12 cellular contexts compared by ENCODE assay signal in the genomic region with DNA sequence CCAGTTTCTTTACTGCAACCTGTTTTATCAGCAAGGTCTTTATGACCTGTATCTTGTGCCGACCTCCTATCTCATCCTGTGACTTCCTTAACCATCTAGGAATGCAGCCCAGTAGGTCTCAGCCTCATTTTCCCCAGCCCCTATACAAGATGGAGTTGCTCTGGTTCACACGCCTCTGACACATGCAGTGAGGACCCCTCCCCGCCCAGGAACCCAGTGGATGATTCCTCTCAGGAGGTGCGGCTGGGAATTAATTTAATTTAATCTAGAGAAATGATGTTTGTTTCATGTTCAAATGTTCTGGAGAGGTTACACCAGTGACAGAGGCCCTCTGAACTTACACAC. TPM values are rescaled to one million over a fixed set of nuclear protein-coding genes. Genes with fewer than 3 reads are reported as not detected.
DNase-seq lines count a peak whose midpoint lies in the region; ATAC-seq lines count a peak whose summit lies in the region.
"Had no signal": no experiment of that assay in that cellular context is flagged by ENCODE, and none has a peak within 500 bp of the region (broad histone marks: within the 10 kb centered on the region; RNA-seq: fewer than 3 reads in every experiment).

No MANE protein-coding gene starts in this region.

- no peaks in the 10 kb centered on the region for H3K36me3 ChIP-seq in muscle layer of duodenum (ENCODE audit: control insufficient read depth in 1 of 2, insufficient read depth in 2 of 2, low read length in 2 of 2)
- H3K36me3 ChIP-seq: MG63 had no signal

- in situ Hi-C loops in G401 (cut with HindIII; ENCODE audit: low sequenced_read_pairs): no loop called here

- no peak for ATAC-seq in stimulated activated naive CD8-positive, alpha-beta T cell treated with anti-CD3 and anti-CD28 coated beads, Interleukin-15, Interleukin-2, amounts not matched to agents 100 U/mL and 50 U/mL, for 24 hours
- no peak for ATAC-seq in activated T-helper 17 cell treated with anti-CD3 and anti-CD28 coated beads, Interleukin-2, amount 50 U/mL, for 72 hours (replicated peaks)
- no peak for ATAC-seq in HG03045 (IDR thresholded peaks at IDR 0.05; ENCODE audit: unreplicated experiment)

- no peaks in the 10 kb centered on the region for H3K9me3 ChIP-seq in muscle layer of duodenum (ENCODE audit: control insufficient read depth in 1 of 2, low read length in 2 of 2)
- H3K9me3 ChIP-seq: MG63 had no signal

- H3K4me3 Mint-ChIP-seq in stimulated activated naive CD8-positive, alpha-beta T cell treated with anti-CD3 and anti-CD28 coated beads, Interleukin-15, Interleukin-2, amounts not matched to agents 100 ng/mL and 50 ng/mL, for 24 hours: peak overlapping the region; percentile 87
- H3K4me3 Mint-ChIP-seq in activated T-helper 17 cell treated with anti-CD3 and anti-CD28 coated beads, Interleukin-2, amount 50 U/mL, for 72 hours: peak overlapping the region; percentile 88
- H3K4me3 Mint-ChIP-seq: nephron progenitor cell had no signal

- no peaks in the 10 kb centered on the region for H3K27me3 Mint-ChIP-seq in stimulated activated naive CD8-positive, alpha-beta T cell treated with anti-CD3 and anti-CD28 coated beads, Interleukin-15, Interleukin-2, amounts not matched to agents 100 ng/mL and 50 ng/mL, for 24 hours
- no peaks in the 10 kb centered on the region for H3K27me3 Mint-ChIP-seq in activated T-helper 17 cell treated with anti-CD3 and anti-CD28 coated beads, Interleukin-2, amount 50 U/mL, for 72 hours

- DNase-seq in stimulated activated naive CD8-positive, alpha-beta T cell treated with anti-CD3 and anti-CD28 coated beads, Interleukin-15, Interleukin-2, amounts not matched to agents 100 U/mL and 50 U/mL, for 24 hours: no peak
- DNase-seq in cerebellar cortex (ENCODE audit: low spot score): no peak
- no peak for DNase-seq in NCI-H748 treated with DMSO at 0.1 percent for 48 hours (lab: John Stamatoyannopoulos, UW)
- no peak for DNase-seq in G401 (ENCODE audit: low spot score)
- DNase-seq: MG63, NCI-H524 treated with DMSO at 0.1 percent for 48 hours, nephron progenitor cell had no signal

- H3K9me3 Mint-ChIP-seq in stimulated activated naive CD8-positive, alpha-beta T cell treated with anti-CD3 and anti-CD28 coated beads, Interleukin-15, Interleukin-2, amounts not matched to agents 100 ng/mL and 50 ng/mL, for 24 hours: no peaks in the 10 kb centered on the region
- H3K9me3 Mint-ChIP-seq in activated T-helper 17 cell treated with anti-CD3 and anti-CD28 coated beads, Interleukin-2, amount 50 U/mL, for 72 hours: no peaks in the 10 kb centered on the region
- H3K9me3 Mint-ChIP-seq: nephron progenitor cell had no signal

- H3K27ac Mint-ChIP-seq in stimulated activated naive CD8-positive, alpha-beta T cell treated with anti-CD3 and anti-CD28 coated beads, Interleukin-15, Interleukin-2, amounts not matched to agents 100 ng/mL and 50 ng/mL, for 24 hours: peak overlapping the region; percentile 99
- H3K27ac Mint-ChIP-seq in activated T-helper 17 cell treated with anti-CD3 and anti-CD28 coated beads, Interleukin-2, amount 50 U/mL, for 72 hours: peak overlapping the region; percentile 97
- H3K27ac Mint-ChIP-seq: nephron progenitor cell had no signal

- peak overlapping the region; percentile 84 for H3K27ac ChIP-seq in muscle layer of duodenum (ENCODE audit: low read length)
- H3K27ac ChIP-seq: C4-2B had no signal

- peaks cover 40% of the 10 kb centered on the region for H3K4me1 Mint-ChIP-seq in stimulated activated naive CD8-positive, alpha-beta T cell treated with anti-CD3 and anti-CD28 coated beads, Interleukin-15, Interleukin-2, amounts not matched to agents 100 ng/mL and 50 ng/mL, for 24 hours (ENCODE audit: low read depth)
- H3K4me1 Mint-ChIP-seq in activated T-helper 17 cell treated with anti-CD3 and anti-CD28 coated beads, Interleukin-2, amount 50 U/mL, for 72 hours: peaks cover 33% of the 10 kb centered on the region

- no peak overlapping the region for H3K4me3 ChIP-seq in muscle layer of duodenum (ENCODE audit: low read depth in 1 of 2, low read length in 2 of 2)
- H3K4me3 ChIP-seq: MG63 had no signal

- H3K4me1 ChIP-seq in muscle layer of duodenum (ENCODE audit: control insufficient read depth in 1 of 2, insufficient read depth in 2 of 2, low read length in 2 of 2): peaks cover 8 to 33% of the 10 kb centered on the region in 2 donors

- no peaks in the 10 kb centered on the region for H3K27me3 ChIP-seq in muscle layer of duodenum (ENCODE audit: low read depth, low read length)
- H3K27me3 ChIP-seq: MG63 had no signal

- H3K36me3 Mint-ChIP-seq in stimulated activated naive CD8-positive, alpha-beta T cell treated with anti-CD3 and anti-CD28 coated beads, Interleukin-15, Interleukin-2, amounts not matched to agents 100 ng/mL and 50 ng/mL, for 24 hours (ENCODE audit: low read depth): no peaks in the 10 kb centered on the region
- no peaks in the 10 kb centered on the region for H3K36me3 Mint-ChIP-seq in activated T-helper 17 cell treated with anti-CD3 and anti-CD28 coated beads, Interleukin-2, amount 50 U/mL, for 72 hours (ENCODE audit: low read depth)

RNA-seq across cellular contexts. Expression of gene LBR, which starts 39.0 kb away (rescaled TPM):
- 100 to 1,000 TPM; 123 to 184 TPM for total RNA-seq in activated T-helper 17 cell treated with anti-CD3 and anti-CD28 coated beads, Interleukin-2, amount 50 U/mL, for 72 hours
- 31.6 and 49.1 TPM in 2 replicates for total RNA-seq in G401 (2014; rRNA removed; shearing (Covaris generic))
